In the genomic region with DNA sequence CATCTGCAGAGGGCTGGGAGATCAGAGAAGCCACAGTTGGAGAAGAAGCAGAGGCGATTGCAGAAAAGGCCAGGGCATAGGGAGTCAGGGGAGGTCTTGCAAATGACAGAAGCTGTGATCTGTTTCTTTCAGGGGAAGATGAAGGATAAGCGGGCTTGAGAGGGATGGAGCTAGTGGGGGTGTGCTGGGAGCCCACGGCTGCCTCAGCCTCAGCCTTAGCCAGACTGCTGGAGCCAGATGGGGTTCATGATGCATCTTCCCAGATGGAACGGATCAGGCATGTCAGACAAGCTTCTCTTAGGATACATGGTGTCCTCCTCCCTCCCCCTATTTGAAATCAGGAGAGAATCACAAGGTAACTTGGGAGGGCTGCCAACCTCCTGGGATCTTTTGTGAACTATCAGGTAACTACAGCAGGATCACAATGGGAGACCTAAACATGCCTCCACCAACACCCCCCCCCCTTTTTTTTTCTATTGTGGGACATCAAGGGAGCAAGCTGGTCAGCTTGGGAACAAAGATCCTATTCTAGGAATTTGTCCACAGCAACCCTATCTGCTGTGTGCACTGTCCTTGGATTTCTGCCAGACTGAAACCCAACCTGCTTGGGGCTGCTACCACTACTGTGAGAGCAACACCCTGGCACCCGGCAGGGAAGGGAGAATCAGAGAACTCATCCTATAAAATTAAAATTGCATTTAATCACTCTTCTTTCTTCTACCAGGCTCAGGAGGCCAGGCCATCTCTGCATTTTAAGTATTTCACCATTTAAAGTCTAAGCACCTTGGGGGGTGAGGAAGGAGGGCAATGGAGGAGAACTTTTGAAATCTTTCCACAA, we compare ENCODE assay signal across 9 cellular contexts. TPM values are rescaled to one million over a fixed set of nuclear protein-coding genes. Genes with fewer than 3 reads are reported as not detected.
A peak's percentile ranks its signal among the peaks of the same experiment; 100 is the strongest.
DNase-seq lines count a peak whose midpoint lies in the region; ATAC-seq and TF ChIP-seq lines count a peak whose summit lies in the region.
"Had no signal": no experiment of that assay in that cellular context is flagged by ENCODE, and none has a peak within 500 bp of the region (broad histone marks: within the 10 kb centered on the region; RNA-seq: fewer than 3 reads in every experiment).

No MANE protein-coding gene starts in this region.

- peaks cover 75% of the 10 kb centered on the region for H3K4me1 Mint-ChIP-seq in nephron
- H3K4me1 Mint-ChIP-seq: activated naive CD8-positive, alpha-beta T cell treated with anti-CD3 and anti-CD28 coated beads, Interleukin-2, amount 10 ng/mL, durations not matched to agents 7 days and 5 days had no signal

- no peak for ATAC-seq in GM18511 (IDR thresholded peaks at IDR 0.05; ENCODE audit: unreplicated experiment)
- no peak for ATAC-seq in HG02885 (IDR thresholded peaks at IDR 0.05; ENCODE audit: poor library complexity, unreplicated experiment)

- peak; percentile 42 for DNase-seq in ELF-1 (ENCODE audit: low read depth, low spot score)
- DNase-seq in NCI-H345 treated with DMSO at 0.1 percent for 48 hours (lab: John Stamatoyannopoulos, UW; ENCODE audit: unreplicated experiment), result peak; percentile 97
- DNase-seq in dermis blood vessel endothelial cell, result peak; percentile 28
- no peak for DNase-seq in SIG-M5 treated with dmso at 0.1 percent for 504 hours (lab: John Stamatoyannopoulos, UW; ENCODE audit: unreplicated experiment)
- DNase-seq in OCI-M2 (lab: John Stamatoyannopoulos, UW; ENCODE audit: unreplicated experiment), result no peak
- DNase-seq: activated naive CD8-positive, alpha-beta T cell treated with anti-CD3 and anti-CD28 coated beads, Interleukin-2, amount 10 ng/mL, durations not matched to agents 7 days and 5 days had no signal

- H3K27ac Mint-ChIP-seq in nephron, result peak overlapping the region; percentile 74 to 92 (median 86)
- H3K27ac Mint-ChIP-seq: activated naive CD8-positive, alpha-beta T cell treated with anti-CD3 and anti-CD28 coated beads, Interleukin-2, amount 10 ng/mL, durations not matched to agents 7 days and 5 days had no signal

- H3K9me3 Mint-ChIP-seq in nephron, result no peaks in the 10 kb centered on the region
- H3K9me3 Mint-ChIP-seq: activated naive CD8-positive, alpha-beta T cell treated with anti-CD3 and anti-CD28 coated beads, Interleukin-2, amount 10 ng/mL, durations not matched to agents 7 days and 5 days had no signal

- peaks cover 13% of the 10 kb centered on the region for H3K27me3 Mint-ChIP-seq in nephron (ENCODE audit: low read depth)

- peak overlapping the region; percentile 9 to 54 (median 24) for H3K4me3 Mint-ChIP-seq in nephron
- H3K4me3 Mint-ChIP-seq: activated naive CD8-positive, alpha-beta T cell treated with anti-CD3 and anti-CD28 coated beads, Interleukin-2, amount 10 ng/mL, durations not matched to agents 7 days and 5 days had no signal

- TF ChIP-seq CTCF in nephron (IDR thresholded peaks at IDR 0.05; ENCODE audit: unreplicated experiment in 3 of 3), result no peak

- H3K36me3 Mint-ChIP-seq in nephron (ENCODE audit: low read depth), result no peaks in the 10 kb centered on the region
- H3K36me3 Mint-ChIP-seq: activated naive CD8-positive, alpha-beta T cell treated with anti-CD3 and anti-CD28 coated beads, Interleukin-2, amount 10 ng/mL, durations not matched to agents 7 days and 5 days had no signal

RNA-seq across cellular contexts. Expression of gene ATP2A2, which starts 10.7 kb away (rescaled TPM):
- total RNA-seq in dermis blood vessel endothelial cell, result 84.6 and 176 TPM in 2 replicates

Comparison
In these comparisons a context has a peak if more than half of its experiments do, and no peak if none do; other contexts are left out.
1. DNase-seq: peak in ELF-1 (single experiment), NCI-H345 treated with DMSO at 0.1 percent for 48 hours (single experiment) and dermis blood vessel endothelial cell (single experiment); none in SIG-M5 treated with dmso at 0.1 percent for 504 hours (single experiment) and OCI-M2 (single experiment).